9 cellular contexts compared by ENCODE assay signal in the genomic region with DNA sequence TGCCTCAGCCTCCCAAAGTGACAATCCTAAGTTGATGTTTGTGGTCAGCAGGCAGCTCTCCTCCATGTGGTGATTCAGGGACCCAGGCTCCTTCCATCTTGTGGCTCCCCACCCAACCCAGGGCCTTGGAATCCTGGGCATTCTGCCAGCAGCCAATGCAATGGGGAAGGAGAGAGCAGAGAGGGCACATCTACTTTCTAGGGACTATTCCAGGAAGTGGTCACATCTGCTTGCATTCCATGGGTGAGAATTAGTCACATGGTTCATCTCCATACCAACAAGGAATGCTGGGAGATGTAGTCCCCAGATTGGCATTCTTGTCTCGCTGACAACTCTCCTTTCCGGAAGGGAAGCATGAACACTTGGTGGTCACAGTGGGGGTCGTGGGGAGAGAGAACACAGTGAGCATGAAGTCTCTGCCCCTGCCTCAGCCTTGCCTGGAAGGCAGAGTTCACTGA. TPM values are rescaled to one million over a fixed set of nuclear protein-coding genes. Genes with fewer than 3 reads are reported as not detected.
DNase-seq lines count a peak whose midpoint lies in the region; ATAC-seq and TF ChIP-seq lines count a peak whose summit lies in the region.
"Had no signal": no experiment of that assay in that cellular context is flagged by ENCODE, and none has a peak within 500 bp of the region (broad histone marks: within the 10 kb centered on the region; RNA-seq: fewer than 3 reads in every experiment).

No MANE protein-coding gene starts in this region.

- CTCF ChIA-PET in activated CD8-positive, alpha-beta T cell treated with anti-CD3 and anti-CD28 coated beads for 36 hours (lab: Charles Lee), result no interaction called here
- CTCF ChIA-PET in activated CD8-positive, alpha-beta T cell treated with anti-CD3 and anti-CD28 coated beads, Interleukin-2, amount 10 ng/mL, durations not matched to agents 7 days and 5 days (lab: Charles Lee), result no interaction called here

- POLR2A ChIA-PET in activated CD8-positive, alpha-beta T cell treated with anti-CD3 and anti-CD28 coated beads for 36 hours (lab: Charles Lee), result no interaction called here
- POLR2A ChIA-PET in activated CD8-positive, alpha-beta T cell treated with anti-CD3 and anti-CD28 coated beads, Interleukin-2, amount 10 ng/mL, durations not matched to agents 7 days and 5 days (lab: Charles Lee), result no interaction called here

- peak; percentile 34 for ATAC-seq in activated CD8-positive, alpha-beta T cell treated with anti-CD3 and anti-CD28 coated beads for 36 hours
- ATAC-seq in activated CD8-positive, alpha-beta T cell treated with anti-CD3 and anti-CD28 coated beads, Interleukin-2, amount 10 ng/mL, durations not matched to agents 7 days and 5 days, result no peak
- peak in 1 of 2 donors; percentile 42 for ATAC-seq in stimulated activated naive B cell treated with anti-CD40 and anti-IgM and Interleukin-4, amounts not matched to agents 10 μg/mL and 1 μg/mL and 100 μg/mL, for 72 hours (replicated peaks)
- ATAC-seq in stimulated activated naive CD8-positive, alpha-beta T cell treated with anti-CD3 and anti-CD28 coated beads, Interleukin-15, amount 100 ng/mL, for 72 hours, result no peak
- ATAC-seq in activated T-cell treated with anti-CD3 and anti-CD28 coated beads, Interleukin-2, amount 50 U/mL, for 72 hours (replicated peaks in 1 of 2), result no peak
- no peak for ATAC-seq in HG03442 (IDR thresholded peaks at IDR 0.05; ENCODE audit: unreplicated experiment)

- peaks cover 1% of the 10 kb centered on the region for H3K27me3 Mint-ChIP-seq in activated CD8-positive, alpha-beta T cell treated with anti-CD3 and anti-CD28 coated beads for 36 hours
- no peaks in the 10 kb centered on the region for H3K27me3 Mint-ChIP-seq in activated CD8-positive, alpha-beta T cell treated with anti-CD3 and anti-CD28 coated beads, Interleukin-2, amount 10 ng/mL, durations not matched to agents 7 days and 5 days (ENCODE audit: low read depth)
- peaks cover 28 to 39% of the 10 kb centered on the region in 2 donors for H3K27me3 Mint-ChIP-seq in stimulated activated naive B cell treated with anti-CD40 and anti-IgM and Interleukin-4, amounts not matched to agents 10 μg/mL and 1 μg/mL and 100 μg/mL, for 72 hours
- peaks cover 18% of the 10 kb centered on the region for H3K27me3 Mint-ChIP-seq in stimulated activated naive CD8-positive, alpha-beta T cell treated with anti-CD3 and anti-CD28 coated beads, Interleukin-15, amount 100 ng/mL, for 72 hours
- no peaks in the 10 kb centered on the region for H3K27me3 Mint-ChIP-seq in activated T-cell treated with anti-CD3 and anti-CD28 coated beads, Interleukin-2, amount 50 U/mL, for 72 hours (ENCODE audit: low read depth)

- H3K36me3 Mint-ChIP-seq in activated CD8-positive, alpha-beta T cell treated with anti-CD3 and anti-CD28 coated beads for 36 hours (ENCODE audit: low read depth), result no peaks in the 10 kb centered on the region
- no peaks in the 10 kb centered on the region for H3K36me3 Mint-ChIP-seq in activated CD8-positive, alpha-beta T cell treated with anti-CD3 and anti-CD28 coated beads, Interleukin-2, amount 10 ng/mL, durations not matched to agents 7 days and 5 days (ENCODE audit: low read depth)
- H3K36me3 Mint-ChIP-seq in stimulated activated naive B cell treated with anti-CD40 and anti-IgM and Interleukin-4, amounts not matched to agents 10 μg/mL and 1 μg/mL and 100 μg/mL, for 72 hours, result peaks cover 2 to 3% of the 10 kb centered on the region in 2 donors
- no peaks in the 10 kb centered on the region for H3K36me3 Mint-ChIP-seq in activated T-cell treated with anti-CD3 and anti-CD28 coated beads, Interleukin-2, amount 50 U/mL, for 72 hours (ENCODE audit: insufficient read depth in 2 of 2)

- no peak overlapping the region for H3K4me3 Mint-ChIP-seq in activated CD8-positive, alpha-beta T cell treated with anti-CD3 and anti-CD28 coated beads for 36 hours
- H3K4me3 Mint-ChIP-seq in activated CD8-positive, alpha-beta T cell treated with anti-CD3 and anti-CD28 coated beads, Interleukin-2, amount 10 ng/mL, durations not matched to agents 7 days and 5 days, result no peak overlapping the region
- H3K4me3 Mint-ChIP-seq in stimulated activated naive B cell treated with anti-CD40 and anti-IgM and Interleukin-4, amounts not matched to agents 10 μg/mL and 1 μg/mL and 100 μg/mL, for 72 hours, result no peak overlapping the region
- H3K4me3 Mint-ChIP-seq in stimulated activated naive CD8-positive, alpha-beta T cell treated with anti-CD3 and anti-CD28 coated beads, Interleukin-15, amount 100 ng/mL, for 72 hours, result no peak overlapping the region
- no peak overlapping the region for H3K4me3 Mint-ChIP-seq in activated T-cell treated with anti-CD3 and anti-CD28 coated beads, Interleukin-2, amount 50 U/mL, for 72 hours

- H3K4me1 Mint-ChIP-seq in activated CD8-positive, alpha-beta T cell treated with anti-CD3 and anti-CD28 coated beads for 36 hours (ENCODE audit: low read depth), result no peaks in the 10 kb centered on the region
- no peaks in the 10 kb centered on the region for H3K4me1 Mint-ChIP-seq in activated CD8-positive, alpha-beta T cell treated with anti-CD3 and anti-CD28 coated beads, Interleukin-2, amount 10 ng/mL, durations not matched to agents 7 days and 5 days (ENCODE audit: low read depth)
- H3K4me1 Mint-ChIP-seq in stimulated activated naive B cell treated with anti-CD40 and anti-IgM and Interleukin-4, amounts not matched to agents 10 μg/mL and 1 μg/mL and 100 μg/mL, for 72 hours, result peaks cover 0 to 1% of the 10 kb centered on the region in 2 donors
- no peaks in the 10 kb centered on the region for H3K4me1 Mint-ChIP-seq in stimulated activated naive CD8-positive, alpha-beta T cell treated with anti-CD3 and anti-CD28 coated beads, Interleukin-15, amount 100 ng/mL, for 72 hours
- H3K4me1 Mint-ChIP-seq in activated T-cell treated with anti-CD3 and anti-CD28 coated beads, Interleukin-2, amount 50 U/mL, for 72 hours (ENCODE audit: low read depth), result no peaks in the 10 kb centered on the region

- no peaks in the 10 kb centered on the region for H3K9me3 Mint-ChIP-seq in activated CD8-positive, alpha-beta T cell treated with anti-CD3 and anti-CD28 coated beads for 36 hours
- H3K9me3 Mint-ChIP-seq in activated CD8-positive, alpha-beta T cell treated with anti-CD3 and anti-CD28 coated beads, Interleukin-2, amount 10 ng/mL, durations not matched to agents 7 days and 5 days (ENCODE audit: insufficient read depth), result no peaks in the 10 kb centered on the region
- peaks cover 3 to 6% of the 10 kb centered on the region in 2 donors for H3K9me3 Mint-ChIP-seq in stimulated activated naive B cell treated with anti-CD40 and anti-IgM and Interleukin-4, amounts not matched to agents 10 μg/mL and 1 μg/mL and 100 μg/mL, for 72 hours
- H3K9me3 Mint-ChIP-seq in stimulated activated naive CD8-positive, alpha-beta T cell treated with anti-CD3 and anti-CD28 coated beads, Interleukin-15, amount 100 ng/mL, for 72 hours, result peaks cover 0 to 10% of the 10 kb centered on the region in 2 donors
- H3K9me3 Mint-ChIP-seq in activated T-cell treated with anti-CD3 and anti-CD28 coated beads, Interleukin-2, amount 50 U/mL, for 72 hours, result no peaks in the 10 kb centered on the region

- intact Hi-C loops in activated CD8-positive, alpha-beta T cell treated with anti-CD3 and anti-CD28 coated beads for 36 hours (cut with micrococcal nuclease), result no loop called here

- H3K27ac Mint-ChIP-seq in activated CD8-positive, alpha-beta T cell treated with anti-CD3 and anti-CD28 coated beads for 36 hours, result no peak overlapping the region
- no peak overlapping the region for H3K27ac Mint-ChIP-seq in activated CD8-positive, alpha-beta T cell treated with anti-CD3 and anti-CD28 coated beads, Interleukin-2, amount 10 ng/mL, durations not matched to agents 7 days and 5 days
- peak overlapping the region; percentile 16 for H3K27ac Mint-ChIP-seq in stimulated activated naive B cell treated with anti-CD40 and anti-IgM and Interleukin-4, amounts not matched to agents 10 μg/mL and 1 μg/mL and 100 μg/mL, for 72 hours
- no peak overlapping the region for H3K27ac Mint-ChIP-seq in stimulated activated naive CD8-positive, alpha-beta T cell treated with anti-CD3 and anti-CD28 coated beads, Interleukin-15, amount 100 ng/mL, for 72 hours
- H3K27ac Mint-ChIP-seq in activated T-cell treated with anti-CD3 and anti-CD28 coated beads, Interleukin-2, amount 50 U/mL, for 72 hours, result no peak overlapping the region

- no peak for DNase-seq in activated CD8-positive, alpha-beta T cell treated with anti-CD3 and anti-CD28 coated beads for 36 hours
- DNase-seq in activated CD8-positive, alpha-beta T cell treated with anti-CD3 and anti-CD28 coated beads, Interleukin-2, amount 10 ng/mL, durations not matched to agents 7 days and 5 days, result no peak
- DNase-seq in NCI-H2227 treated with DMSO at 0.1 percent for 48 hours (lab: John Stamatoyannopoulos, UW), result peak; percentile 9
- DNase-seq in dermis blood vessel endothelial cell, result peak; percentile 51
- no peak for DNase-seq in stimulated activated naive B cell treated with anti-CD40 and anti-IgM and Interleukin-4, amounts not matched to agents 10 μg/mL and 1 μg/mL and 100 μg/mL, for 72 hours
- DNase-seq in stimulated activated naive CD8-positive, alpha-beta T cell treated with anti-CD3 and anti-CD28 coated beads, Interleukin-15, amount 100 ng/mL, for 72 hours, result no peak
- DNase-seq in activated T-cell treated with anti-CD3 and anti-CD28 coated beads, Interleukin-2, amount 50 U/mL, for 72 hours, result no peak
- DNase-seq: stimulated activated CD4-positive, alpha-beta T cell treated with anti-CD3 and anti-CD28 coated beads, Interleukin-12 subunit alpha, Interleukin-12 subunit beta, amount 100 ng/mL, for 4 hours had no signal

- no peak for TF ChIP-seq CTCF in activated CD8-positive, alpha-beta T cell treated with anti-CD3 and anti-CD28 coated beads for 36 hours (IDR thresholded peaks at IDR 0.05)

RNA-seq across cellular contexts. Expression of gene SRRM3, which starts 9.9 kb away (rescaled TPM):
- not detected for total RNA-seq in activated CD8-positive, alpha-beta T cell treated with anti-CD3 and anti-CD28 coated beads for 36 hours
- total RNA-seq in activated CD8-positive, alpha-beta T cell treated with anti-CD3 and anti-CD28 coated beads, Interleukin-2, amount 10 ng/mL, durations not matched to agents 7 days and 5 days, result not detected
- 2.0 and 2.2 TPM in 2 replicates for total RNA-seq in dermis blood vessel endothelial cell
- under 1 TPM in 1 of 2 donors, not detected in 1; 0.12 TPM for total RNA-seq in activated T-cell treated with anti-CD3 and anti-CD28 coated beads, Interleukin-2, amount 50 U/mL, for 72 hours

Comparison
In these comparisons a context has a peak if more than half of its experiments do, and no peak if none do; other contexts are left out.
1. DNase-seq: peak in NCI-H2227 treated with DMSO at 0.1 percent for 48 hours (single experiment) and dermis blood vessel endothelial cell (single experiment); none in activated CD8-positive, alpha-beta T cell treated with anti-CD3 and anti-CD28 coated beads for 36 hours (single experiment), activated CD8-positive, alpha-beta T cell treated with anti-CD3 and anti-CD28 coated beads, Interleukin-2, amount 10 ng/mL, durations not matched to agents 7 days and 5 days (single experiment), stimulated activated naive B cell treated with anti-CD40 and anti-IgM and Interleukin-4, amounts not matched to agents 10 μg/mL and 1 μg/mL and 100 μg/mL, for 72 hours (single experiment), stimulated activated naive CD8-positive, alpha-beta T cell treated with anti-CD3 and anti-CD28 coated beads, Interleukin-15, amount 100 ng/mL, for 72 hours (0 of 2) and activated T-cell treated with anti-CD3 and anti-CD28 coated beads, Interleukin-2, amount 50 U/mL, for 72 hours (0 of 2).